In genomic region chr16:3459401-3460090, GRCh38 we compare ENCODE assay signal across 8 cellular contexts. TPM values are rescaled to one million over a fixed set of nuclear protein-coding genes. Genes with fewer than 3 reads are reported as not detected.
DNase-seq lines count a peak whose midpoint lies in the region; ATAC-seq and TF ChIP-seq lines count a peak whose summit lies in the region.

No MANE protein-coding gene starts in this region.

- intact Hi-C loops in esophagus squamous epithelium (cut with DNase I) = no loop called here
- intact Hi-C loops in prostate gland (cut with DNase I) = loop anchor here (2.0 kb wide), 1 partner anchor 59 kb away; the partner anchor contains the start of genes ZNF174 and ZSCAN32

- no peaks in the 10 kb centered on the region for H3K36me3 ChIP-seq in ES-I3 (ENCODE audit: insufficient read depth, low read length)
- H3K36me3 ChIP-seq in RWPE2 (ENCODE audit: low read depth) = no peaks in the 10 kb centered on the region; the same call in 1 of the 2 replicates
- H3K36me3 ChIP-seq in esophagus squamous epithelium = no peaks in the 10 kb centered on the region
- no peaks in the 10 kb centered on the region for H3K36me3 ChIP-seq in prostate gland

- peaks cover 16% of the 10 kb centered on the region for H3K4me1 ChIP-seq in ES-I3 (ENCODE audit: insufficient read depth, low read length)
- H3K4me1 ChIP-seq in RWPE2 (ENCODE audit: insufficient read depth, poor library complexity, severe bottlenecking) = peaks cover 6% of the 10 kb centered on the region
- peaks cover 36 to 72% (median 48%) of the 10 kb centered on the region in 3 donors for H3K4me1 ChIP-seq in esophagus squamous epithelium
- H3K4me1 ChIP-seq in prostate gland (replicated peaks) = peaks cover 21% of the 10 kb centered on the region

- H3K9ac ChIP-seq in ES-I3 (ENCODE audit: low read depth, low read length) = peak overlapping the region; percentile 97

- TF ChIP-seq CTCF in RWPE2 (IDR thresholded peaks at IDR 0.05; ENCODE audit: poor library complexity, severe bottlenecking) (no peak), esophagus squamous epithelium (IDR thresholded peaks at IDR 0.05) (no peak), prostate gland (IDR thresholded peaks at IDR 0.05) (peak in 1 of 4 experiments; percentile 2)

- no peaks in the 10 kb centered on the region for H3K27me3 ChIP-seq in RWPE2 (ENCODE audit: insufficient read depth, poor library complexity, severe bottlenecking)
- H3K27me3 ChIP-seq in esophagus squamous epithelium = no peaks in the 10 kb centered on the region
- H3K27me3 ChIP-seq in prostate gland (replicated peaks; ENCODE audit: insufficient read depth) = no peaks in the 10 kb centered on the region

- H3K4me3 ChIP-seq in RWPE2 (ENCODE audit: severe bottlenecking) (peak overlapping the region; percentile 84), esophagus squamous epithelium (peak overlapping the region in 3 of 4 donors; percentile 59 to 91 (median 78)), prostate gland (peak overlapping the region in 1 of 2 donors; percentile 78)

- peak overlapping the region; percentile 74 for H3K27ac ChIP-seq in RWPE2 (ENCODE audit: poor library complexity, severe bottlenecking)
- peak overlapping the region in 3 of 4 donors; percentile 92 to 98 (median 97) for H3K27ac ChIP-seq in esophagus squamous epithelium
- peak overlapping the region; percentile 93 to 97 for H3K27ac ChIP-seq in prostate gland

- TF ChIP-seq POLR2A in esophagus squamous epithelium (IDR thresholded peaks at IDR 0.05) = no peak
- TF ChIP-seq POLR2A in prostate gland (IDR thresholded peaks at IDR 0.05) = no peak

- WGBS in esophagus squamous epithelium, 2 donors = 37 to 52% methylated on average over 9 of the region's 9 CpGs
- WGBS in prostate gland = 48% methylated on average over 9 of the region's 9 CpGs

- DNase-seq in RWPE2 (ENCODE audit: low spot score) (no peak), esophagus squamous epithelium (lab: John Stamatoyannopoulos, UW) (no peak), prostate gland (ENCODE audit: low spot score) (no peak)
- DNase-seq in stimulated activated CD4-positive, alpha-beta T cell treated with anti-CD3 and anti-CD28 coated beads, Interleukin-4, amount 100 ng/mL, for 1 hour = no peak

- no peaks in the 10 kb centered on the region for H3K9me3 ChIP-seq in ES-I3 (ENCODE audit: control insufficient read depth, insufficient read depth, low read length)
- no peaks in the 10 kb centered on the region for H3K9me3 ChIP-seq in RWPE2 (ENCODE audit: severe bottlenecking)
- no peaks in the 10 kb centered on the region for H3K9me3 ChIP-seq in esophagus squamous epithelium
- no peaks in the 10 kb centered on the region for H3K9me3 ChIP-seq in prostate gland

- ATAC-seq in RWPE2 (ENCODE audit: low read depth) (no peak), GM18498 (IDR thresholded peaks at IDR 0.05; ENCODE audit: unreplicated experiment) (no peak), GM18858 (IDR thresholded peaks at IDR 0.05; ENCODE audit: unreplicated experiment) (no peak), GM21360 (IDR thresholded peaks at IDR 0.05; ENCODE audit: unreplicated experiment) (no peak)

RNA-seq across cellular contexts. Expression of gene NAA60, which starts 16.1 kb away (rescaled TPM):
- total RNA-seq in esophagus squamous epithelium (10 to 100 TPM; 21.0 to 31.6 (median 23.7) TPM), prostate gland (10 to 100 TPM; 48.1 to 99.2 TPM)

RNA-seq across cellular contexts. Expression of gene ZNF597, which starts 16.2 kb away (rescaled TPM):
- total RNA-seq in esophagus squamous epithelium (1 to 10 TPM in 3 of 4 donors, under 1 TPM in 1; 0.68 to 2.1 (median 1.0) TPM), prostate gland (1 to 10 TPM; 2.1 to 9.5 TPM)

RNA-seq across cellular contexts. Expression of gene C16orf90, which starts 35.7 kb away (rescaled TPM):
- total RNA-seq in esophagus squamous epithelium = not detected
- 1 to 10 TPM in 1 of 2 donors, not detected in 1; 1.1 TPM for total RNA-seq in prostate gland

RNA-seq across cellular contexts. Expression of gene CLUAP1, which starts 41.3 kb away (rescaled TPM):
- total RNA-seq in esophagus squamous epithelium (10 to 100 TPM in 1 of 4 donors, 1 to 10 TPM in 3; 1.6 to 20.1 (median 5.6) TPM), prostate gland (10 to 100 TPM; 17.9 to 35.1 TPM)

RNA-seq across cellular contexts. Expression of gene ZNF174, which starts 58.5 kb away (rescaled TPM):
- total RNA-seq in esophagus squamous epithelium (10 to 100 TPM in 1 of 4 donors, 1 to 10 TPM in 3; 5.8 to 13.0 (median 9.3) TPM), prostate gland (10 to 100 TPM; 11.2 to 19.8 TPM)
